ENCODE assay signal across 15 cellular contexts in the genomic region with DNA sequence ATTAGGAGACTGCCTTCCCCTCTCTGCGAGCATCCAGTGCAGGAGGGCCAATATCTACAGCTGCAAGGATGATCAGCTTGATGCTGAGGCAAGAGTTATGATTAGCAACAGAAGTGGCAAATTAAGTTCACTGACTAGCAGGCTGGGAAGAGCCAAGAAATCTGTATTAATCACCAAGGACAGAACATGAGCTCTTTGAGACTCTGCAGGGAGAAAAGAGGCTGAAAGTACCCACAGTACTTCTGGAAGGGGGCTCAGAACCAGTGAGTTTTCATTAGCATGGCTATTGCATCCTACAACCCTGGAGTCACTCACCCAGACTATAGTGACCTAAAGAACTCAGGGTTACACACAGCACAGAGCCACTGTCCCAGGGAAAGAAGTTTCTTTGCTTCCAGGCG. TPM values are rescaled to one million over a fixed set of nuclear protein-coding genes. Genes with fewer than 3 reads are reported as not detected.
DNase-seq lines count a peak whose midpoint lies in the region; ATAC-seq and TF ChIP-seq lines count a peak whose summit lies in the region.
"Had no signal": no experiment of that assay in that cellular context is flagged by ENCODE, and none has a peak within 500 bp of the region (broad histone marks: within the 10 kb centered on the region; RNA-seq: fewer than 3 reads in every experiment).

No MANE protein-coding gene starts in this region.

- H3K4me1 ChIP-seq in esophagus muscularis mucosa (peaks cover 0 to 43% (median 35%) of the 10 kb centered on the region in 4 donors), mesenchymal stem cell (ENCODE audit: control insufficient read depth, insufficient read depth, low read depth, low read length) (peaks cover 8% of the 10 kb centered on the region), stomach (peaks cover 0 to 19% (median 8%) of the 10 kb centered on the region in 4 donors)
- H3K4me1 ChIP-seq: BLaER1 had no signal

- peak overlapping the region; percentile 88 for H3K27ac Mint-ChIP-seq in HFFc6
- no peak overlapping the region for H3K27ac Mint-ChIP-seq in activated T-helper 2 cell treated with anti-CD3 and anti-CD28 coated beads, Interferon-gamma antibody, Interleukin-2, Interleukin-4, amounts not matched to agents 10 μg/mL and 5 μg/mL and 100 μg/mL, durations not matched to agents 14 hours and 24 hours and 36 hours
- H3K27ac Mint-ChIP-seq: activated CD8-positive, alpha-beta T cell treated with anti-CD3 and anti-CD28 coated beads, Interleukin-2, amount 10 ng/mL, durations not matched to agents 7 days and 5 days had no signal

- no peaks in the 10 kb centered on the region for H3K79me1 ChIP-seq in mesenchymal stem cell (replicated peaks; ENCODE audit: low read length, poor library complexity, severe bottlenecking)

- no peak overlapping the region for H3K4me2 ChIP-seq in mesenchymal stem cell (ENCODE audit: low read length, poor library complexity, severe bottlenecking)
- H3K4me2 ChIP-seq: BLaER1 had no signal

- no peak overlapping the region for H2AFZ ChIP-seq in mesenchymal stem cell (ENCODE audit: low read depth, low read length)

- H2AK5ac ChIP-seq in mesenchymal stem cell (ENCODE audit: low read length, severe bottlenecking) = peak overlapping the region; percentile 2

- no peaks in the 10 kb centered on the region for H3K9me3 Mint-ChIP-seq in HFFc6
- H3K9me3 Mint-ChIP-seq in activated T-helper 2 cell treated with anti-CD3 and anti-CD28 coated beads, Interferon-gamma antibody, Interleukin-2, Interleukin-4, amounts not matched to agents 10 μg/mL and 5 μg/mL and 100 μg/mL, durations not matched to agents 14 hours and 24 hours and 36 hours = no peaks in the 10 kb centered on the region

- no peak overlapping the region for H4K8ac ChIP-seq in mesenchymal stem cell (ENCODE audit: low read length)

- DNase-seq in HFFc6 (no peak), esophagus muscularis mucosa (ENCODE audit: extremely low spot score) (no peak), mesenchymal stem cell (peak; percentile 57), stomach (no peak), SW 1271 (lab: John Stamatoyannopoulos, UW) (no peak)
- no peak for DNase-seq in activated T-helper 2 cell treated with anti-CD3 and anti-CD28 coated beads, Interferon-gamma antibody, Interleukin-2, Interleukin-4, amounts not matched to agents 10 μg/mL and 5 μg/mL and 100 μg/mL, durations not matched to agents 14 hours and 24 hours and 36 hours (ENCODE audit: low spot score)
- DNase-seq: activated CD8-positive, alpha-beta T cell treated with anti-CD3 and anti-CD28 coated beads, Interleukin-2, amount 10 ng/mL, durations not matched to agents 7 days and 5 days; central memory CD4-positive, alpha-beta T cell; NCI-H1092; upper lobe of left lung had no signal

- peak overlapping the region; percentile 84 for H3K9ac ChIP-seq in mesenchymal stem cell (ENCODE audit: low read length)
- H3K9ac ChIP-seq: BLaER1 had no signal

- TF ChIP-seq EP300 in esophagus muscularis mucosa (IDR thresholded peaks at IDR 0.05) = no peak
- TF ChIP-seq EP300 in stomach (IDR thresholded peaks at IDR 0.05) = no peak

- H3K27ac ChIP-seq in esophagus muscularis mucosa (replicated peaks in 1 of 4) (peak overlapping the region; percentile 56 to 80 (median 66)), mesenchymal stem cell (ENCODE audit: low read length, poor library complexity, severe bottlenecking) (peak overlapping the region; percentile 13), stomach (peak overlapping the region; percentile 56 to 79 (median 72))
- H3K27ac ChIP-seq: BLaER1, SK-N-MC had no signal

- H3K4me3 ChIP-seq in esophagus muscularis mucosa = no peak overlapping the region
- peak overlapping the region in 1 of 2 experiments; percentile 68 for H3K4me3 ChIP-seq in mesenchymal stem cell (ENCODE audit: insufficient read depth in 1 of 2, low read depth in 1 of 2, low read length in 2 of 2)
- no peak overlapping the region for H3K4me3 ChIP-seq in stomach
- H3K4me3 ChIP-seq: BLaER1, lung, SK-N-MC, upper lobe of left lung had no signal

- H4K91ac ChIP-seq in mesenchymal stem cell (ENCODE audit: low read length) = peak overlapping the region; percentile 1

- peaks cover 2% of the 10 kb centered on the region; the same call in 1 of the 2 replicates for H3K27me3 Mint-ChIP-seq in HFFc6 (ENCODE audit: insufficient read depth)
- H3K27me3 Mint-ChIP-seq in activated T-helper 2 cell treated with anti-CD3 and anti-CD28 coated beads, Interferon-gamma antibody, Interleukin-2, Interleukin-4, amounts not matched to agents 10 μg/mL and 5 μg/mL and 100 μg/mL, durations not matched to agents 14 hours and 24 hours and 36 hours (ENCODE audit: low read depth) = peaks cover 21% of the 10 kb centered on the region

- no peaks in the 10 kb centered on the region for H3K36me3 Mint-ChIP-seq in HFFc6 (ENCODE audit: low read depth)
- H3K36me3 Mint-ChIP-seq in activated T-helper 2 cell treated with anti-CD3 and anti-CD28 coated beads, Interferon-gamma antibody, Interleukin-2, Interleukin-4, amounts not matched to agents 10 μg/mL and 5 μg/mL and 100 μg/mL, durations not matched to agents 14 hours and 24 hours and 36 hours (ENCODE audit: low read depth) = no peaks in the 10 kb centered on the region

- H3K27me3 ChIP-seq in esophagus muscularis mucosa (no peaks in the 10 kb centered on the region), mesenchymal stem cell (ENCODE audit: control insufficient read depth in 1 of 2, insufficient read depth in 1 of 2, low read length in 2 of 2) (no peaks in the 10 kb centered on the region), stomach (no peaks in the 10 kb centered on the region)
- H3K27me3 ChIP-seq: BLaER1, upper lobe of left lung had no signal

- no peak overlapping the region for H3K14ac ChIP-seq in mesenchymal stem cell (ENCODE audit: low read length in 2 of 2)

- peak overlapping the region; percentile 44 to 79 for H2BK12ac ChIP-seq in mesenchymal stem cell (ENCODE audit: low read length in 2 of 2)

- H3K4me1 Mint-ChIP-seq in HFFc6 (ENCODE audit: low read depth) = peaks cover 54% of the 10 kb centered on the region
- H3K4me1 Mint-ChIP-seq in activated T-helper 2 cell treated with anti-CD3 and anti-CD28 coated beads, Interferon-gamma antibody, Interleukin-2, Interleukin-4, amounts not matched to agents 10 μg/mL and 5 μg/mL and 100 μg/mL, durations not matched to agents 14 hours and 24 hours and 36 hours (ENCODE audit: low read depth) = peaks cover 10% of the 10 kb centered on the region

- ATAC-seq in HG03280 (IDR thresholded peaks at IDR 0.05; ENCODE audit: unreplicated experiment) (no peak), GM21515 (IDR thresholded peaks at IDR 0.05; ENCODE audit: unreplicated experiment) (no peak)
- ATAC-seq: activated CD8-positive, alpha-beta T cell treated with anti-CD3 and anti-CD28 coated beads, Interleukin-2, amount 10 ng/mL, durations not matched to agents 7 days and 5 days had no signal

- H2BK5ac ChIP-seq in mesenchymal stem cell (ENCODE audit: low read depth, low read length, poor library complexity, severe bottlenecking) = no peak overlapping the region

- intact Hi-C loops in esophagus muscularis mucosa (cut with DNase I) = no loop called here
- intact Hi-C loops in stomach (cut with DNase I; ENCODE audit: low total_unique reads) = no loop called here
- intact Hi-C loops in activated T-helper 2 cell treated with anti-CD3 and anti-CD28 coated beads, Interferon-gamma antibody, Interleukin-2, Interleukin-4, amounts not matched to agents 10 μg/mL and 5 μg/mL and 100 μg/mL, durations not matched to agents 14 hours and 24 hours and 36 hours (cut with micrococcal nuclease) = no loop called here

- no peak overlapping the region for H2BK120ac ChIP-seq in mesenchymal stem cell (ENCODE audit: low read depth, low read length)

- H3K4me3 Mint-ChIP-seq in HFFc6 = no peak overlapping the region
- H3K4me3 Mint-ChIP-seq in activated T-helper 2 cell treated with anti-CD3 and anti-CD28 coated beads, Interferon-gamma antibody, Interleukin-2, Interleukin-4, amounts not matched to agents 10 μg/mL and 5 μg/mL and 100 μg/mL, durations not matched to agents 14 hours and 24 hours and 36 hours (ENCODE audit: low read depth) = no peak overlapping the region
- H3K4me3 Mint-ChIP-seq: activated CD8-positive, alpha-beta T cell treated with anti-CD3 and anti-CD28 coated beads, Interleukin-2, amount 10 ng/mL, durations not matched to agents 7 days and 5 days had no signal

- H3K18ac ChIP-seq in mesenchymal stem cell (ENCODE audit: low read depth in 1 of 2, low read length in 2 of 2) = peak overlapping the region; percentile 19 to 67

- H3K23ac ChIP-seq in mesenchymal stem cell (ENCODE audit: low read length in 2 of 2) = peak overlapping the region in 1 of 2 experiments; percentile 42

- H3K9me3 ChIP-seq in esophagus muscularis mucosa = no peaks in the 10 kb centered on the region
- H3K9me3 ChIP-seq in mesenchymal stem cell (ENCODE audit: control insufficient read depth, low read length) = no peaks in the 10 kb centered on the region
- H3K9me3 ChIP-seq in stomach = peaks cover 0 to 5% (median 2%) of the 10 kb centered on the region in 4 donors
- H3K9me3 ChIP-seq: BLaER1, upper lobe of left lung had no signal

- TF ChIP-seq POLR2A in esophagus muscularis mucosa (IDR thresholded peaks at IDR 0.05; ENCODE audit: low read depth) = no peak
- no peak for TF ChIP-seq POLR2A in stomach (IDR thresholded peaks at IDR 0.05)

- 73% methylated on average over 2 of the region's 2 CpGs for WGBS in esophagus muscularis mucosa
- 96% methylated on average over 2 of the region's 2 CpGs for WGBS in mesenchymal stem cell
- WGBS in stomach, 5 donors = 81 to 94% (median 88%) methylated on average over 2 of the region's 2 CpGs

- no peak overlapping the region for H2BK15ac ChIP-seq in mesenchymal stem cell (ENCODE audit: low read depth, poor library complexity, severe bottlenecking)

- TF ChIP-seq CTCF in HFFc6 (IDR thresholded peaks at IDR 0.05) = no peak
- no peak for TF ChIP-seq CTCF in esophagus muscularis mucosa (IDR thresholded peaks at IDR 0.05)
- no peak for TF ChIP-seq CTCF in stomach (IDR thresholded peaks at IDR 0.05)

- H3K4ac ChIP-seq in mesenchymal stem cell (ENCODE audit: low read depth in 1 of 2, low read length in 2 of 2) = peak overlapping the region in 1 of 2 experiments; percentile 68

- no peaks in the 10 kb centered on the region for H3K36me3 ChIP-seq in esophagus muscularis mucosa
- no peaks in the 10 kb centered on the region for H3K36me3 ChIP-seq in mesenchymal stem cell (ENCODE audit: control insufficient read depth in 1 of 2, insufficient read depth in 2 of 2, low read depth in 1 of 2, low read length in 2 of 2)
- no peaks in the 10 kb centered on the region for H3K36me3 ChIP-seq in stomach
- H3K36me3 ChIP-seq: BLaER1, upper lobe of left lung had no signal

RNA-seq across cellular contexts. Expression of a gene that starts 25.9 kb away (rescaled TPM):
- under 1 TPM in 3 of 6 experiments, not detected in 3; 0.11 to 0.40 (median 0.33) TPM for total RNA-seq in HFFc6 (2021; fragmentation: NEBNext Ultra II Directional; extraction: Animal tissue kit (Norgen Biotek cat#: 25700))
- total RNA-seq in esophagus muscularis mucosa (100 to 1,000 TPM in 1 of 4 donors, 10 to 100 TPM in 3; 20.3 to 126 (median 31.7) TPM), stomach (10 to 100 TPM in 3 of 5 donors, 1 to 10 TPM in 1, under 1 TPM in 1; 0.89 to 57.9 (median 15.4) TPM)
- polyA plus RNA-seq in mesenchymal stem cell (2013, experiment 1 of 2) = 1.5 TPM
- 1.6 TPM for polyA plus RNA-seq in mesenchymal stem cell (2013, experiment 2 of 2)
- 1 to 10 TPM; 4.5 to 9.0 (median 6.0) TPM for polyA plus RNA-seq in stomach
- not detected in 2 replicates for total RNA-seq in activated T-helper 2 cell treated with anti-CD3 and anti-CD28 coated beads, Interferon-gamma antibody, Interleukin-2, Interleukin-4, amounts not matched to agents 10 μg/mL and 5 μg/mL and 100 μg/mL, durations not matched to agents 14 hours and 24 hours and 36 hours
- total RNA-seq: activated CD8-positive, alpha-beta T cell treated with anti-CD3 and anti-CD28 coated beads, Interleukin-2, amount 10 ng/mL, durations not matched to agents 7 days and 5 days had no signal

RNA-seq across cellular contexts. Expression of a gene that starts 52.3 kb away (rescaled TPM):
- not detected for total RNA-seq in HFFc6 (2021; fragmentation: NEBNext Ultra II Directional; extraction: Animal tissue kit (Norgen Biotek cat#: 25700))
- total RNA-seq in esophagus muscularis mucosa = under 1 TPM in 2 of 4 donors, not detected in 2; 0.69 to 0.97 TPM
- polyA plus RNA-seq in mesenchymal stem cell (2013, experiment 1 of 2) = 0.11 TPM
- 0.16 TPM for polyA plus RNA-seq in mesenchymal stem cell (2013, experiment 2 of 2)
- not detected for total RNA-seq in stomach
- polyA plus RNA-seq in stomach = under 1 TPM in 1 of 3 donors, not detected in 2; 0.50 TPM
- total RNA-seq in activated T-helper 2 cell treated with anti-CD3 and anti-CD28 coated beads, Interferon-gamma antibody, Interleukin-2, Interleukin-4, amounts not matched to agents 10 μg/mL and 5 μg/mL and 100 μg/mL, durations not matched to agents 14 hours and 24 hours and 36 hours = not detected in 2 replicates
- total RNA-seq: activated CD8-positive, alpha-beta T cell treated with anti-CD3 and anti-CD28 coated beads, Interleukin-2, amount 10 ng/mL, durations not matched to agents 7 days and 5 days had no signal

Comparison
In these comparisons a context has a peak if more than half of its experiments do, and no peak if none do; other contexts are left out.
1. H3K27ac ChIP-seq: peak in every context shown above with its lines; median percentile 72 in stomach; 66 in esophagus muscularis mucosa; 13 in mesenchymal stem cell.